ENCODE assay signal across 8 cellular contexts in the genomic region with DNA sequence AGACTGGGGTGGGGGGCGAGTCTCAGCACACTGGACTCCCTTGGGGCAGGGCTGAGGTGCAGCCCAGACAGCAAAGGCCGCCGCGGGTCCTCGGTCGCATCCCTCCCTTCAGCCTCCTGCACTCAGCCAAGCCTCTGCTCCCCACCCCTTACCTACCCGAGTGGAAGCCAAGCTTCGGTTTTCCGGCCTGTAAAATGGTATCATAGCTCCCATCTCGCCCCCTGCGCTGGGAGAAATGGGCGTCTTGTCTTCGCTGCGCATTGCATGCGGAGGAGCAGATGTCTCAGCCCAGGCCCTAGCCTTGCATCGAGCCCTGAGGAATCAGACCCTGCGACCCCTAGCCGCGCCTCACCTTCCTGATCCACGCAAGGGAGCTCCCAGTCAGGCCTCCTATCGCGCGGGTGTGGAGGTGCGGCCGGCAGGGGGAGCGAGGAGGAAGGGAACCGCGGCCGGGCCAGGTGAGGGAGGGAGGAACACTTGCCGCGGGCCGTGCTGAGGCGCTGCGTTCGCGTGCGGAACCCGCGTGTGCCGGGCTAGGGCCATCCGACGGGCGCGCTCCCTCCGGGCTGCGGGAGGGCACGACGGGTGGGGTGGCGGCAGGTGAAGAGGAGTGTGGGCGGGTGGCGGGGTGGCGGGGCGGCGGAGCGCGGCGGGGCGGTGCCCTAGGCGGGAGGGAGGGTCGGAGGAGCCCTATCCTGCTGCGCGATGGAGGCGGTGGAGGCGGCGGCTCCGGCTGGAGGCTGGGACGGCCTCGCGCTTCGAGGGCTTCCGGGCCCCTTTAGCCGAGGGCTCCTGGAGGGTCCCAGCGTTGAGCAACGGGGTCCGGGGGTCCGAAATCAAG. TPM values are rescaled to one million over a fixed set of nuclear protein-coding genes. Genes with fewer than 3 reads are reported as not detected.
DNase-seq lines count a peak whose midpoint lies in the region; ATAC-seq and TF ChIP-seq lines count a peak whose summit lies in the region.

No MANE protein-coding gene starts in this region.

- no peaks in the 10 kb centered on the region for H3K9me3 Mint-ChIP-seq in stimulated activated effector memory CD8-positive, alpha-beta T cell treated with anti-CD3 and anti-CD28 coated beads, Interleukin-12 subunit alpha, Interleukin-12 subunit beta, amount 100 ng/mL, for 72 hours

- TF ChIP-seq POLR2A in lower leg skin (IDR thresholded peaks at IDR 0.05) = no peak

- DNase-seq in BJ (ENCODE audit: low read depth) (no peak), HK-2 (ENCODE audit: unreplicated experiment) (peak; percentile 23), UCSD-AML1 (lab: John Stamatoyannopoulos, UW; ENCODE audit: unreplicated experiment) (peak; percentile 37), brain microvascular endothelial cell (no peak), lower leg skin (ENCODE audit: low spot score in 2 of 2) (peak; percentile 34 to 93), medulla oblongata (ENCODE audit: extremely low spot score) (no peak)
- peak in 1 of 2 donors; percentile 67 for DNase-seq in stimulated activated effector memory CD8-positive, alpha-beta T cell treated with anti-CD3 and anti-CD28 coated beads, Interleukin-12 subunit alpha, Interleukin-12 subunit beta, amount 100 ng/mL, for 72 hours (ENCODE audit: low spot score in 2 of 2)

- no peak overlapping the region for H3K27ac ChIP-seq in brain microvascular endothelial cell

- no peak overlapping the region for H3K27ac Mint-ChIP-seq in stimulated activated effector memory CD8-positive, alpha-beta T cell treated with anti-CD3 and anti-CD28 coated beads, Interleukin-12 subunit alpha, Interleukin-12 subunit beta, amount 100 ng/mL, for 72 hours

- TF ChIP-seq CTCF in BJ (IDR thresholded peaks at IDR 0.05; ENCODE audit: insufficient read depth, low read depth, low read length) = peak; percentile 53
- TF ChIP-seq CTCF in brain microvascular endothelial cell (IDR thresholded peaks at IDR 0.05; ENCODE audit: low read depth, low read length, missing control alignments) = peak; percentile 63
- no peak for TF ChIP-seq CTCF in lower leg skin (IDR thresholded peaks at IDR 0.05)

- H3K36me3 ChIP-seq in BJ (ENCODE audit: control insufficient read depth, insufficient read depth, low read length) (no peaks in the 10 kb centered on the region), brain microvascular endothelial cell (replicated peaks) (no peaks in the 10 kb centered on the region)

- H3K4me3 Mint-ChIP-seq in stimulated activated effector memory CD8-positive, alpha-beta T cell treated with anti-CD3 and anti-CD28 coated beads, Interleukin-12 subunit alpha, Interleukin-12 subunit beta, amount 100 ng/mL, for 72 hours = peak overlapping the region; percentile 58

- peak; percentile 57 for ATAC-seq in stimulated activated effector memory CD8-positive, alpha-beta T cell treated with anti-CD3 and anti-CD28 coated beads, Interleukin-12 subunit alpha, Interleukin-12 subunit beta, amount 100 ng/mL, for 72 hours
- no peak for ATAC-seq in HG02759 (IDR thresholded peaks at IDR 0.05; ENCODE audit: unreplicated experiment)

- no peaks in the 10 kb centered on the region for H3K36me3 Mint-ChIP-seq in stimulated activated effector memory CD8-positive, alpha-beta T cell treated with anti-CD3 and anti-CD28 coated beads, Interleukin-12 subunit alpha, Interleukin-12 subunit beta, amount 100 ng/mL, for 72 hours

- H3K4me3 ChIP-seq in BJ (ENCODE audit: low read depth, low read length) (no peak overlapping the region), brain microvascular endothelial cell (ENCODE audit: low read depth, low read length) (no peak overlapping the region), lower leg skin (ENCODE audit: low read depth, poor library complexity, severe bottlenecking) (no peak overlapping the region)

- intact Hi-C loops in lower leg skin (cut with DNase I; ENCODE audit: low total_unique reads) = no loop called here

- POLR2A ChIA-PET in BJ (lab: Charles Lee) = no interaction called here

- CTCF ChIA-PET in BJ (lab: Yijun Ruan, JAX) = interaction anchor here (0.8 to 4.0 kb wide), 10 partner anchors 10 to 154 kb away, joined by 3 to 22 read pairs (median 3); no protein-coding TSS in a partner anchor

- in situ Hi-C loops in brain microvascular endothelial cell (cut with HindIII; ENCODE audit: low pct_ligation_motif_present, low sequenced_read_pairs) = no loop called here

- H3K27me3 ChIP-seq in BJ (ENCODE audit: control insufficient read depth, insufficient read depth, low read length) = peaks cover 40% of the 10 kb centered on the region
- H3K27me3 ChIP-seq in brain microvascular endothelial cell (replicated peaks) = peaks cover 81% of the 10 kb centered on the region

- H3K4me1 Mint-ChIP-seq in stimulated activated effector memory CD8-positive, alpha-beta T cell treated with anti-CD3 and anti-CD28 coated beads, Interleukin-12 subunit alpha, Interleukin-12 subunit beta, amount 100 ng/mL, for 72 hours = peaks cover 35% of the 10 kb centered on the region

- 5% methylated on average over 30 to 57 of the region's 76 CpGs for WGBS in lower leg skin, 2 donors

RNA-seq across cellular contexts. Expression of a gene that starts 4.1 kb away (rescaled TPM):
- polyA plus RNA-seq in BJ (2011; rRNA removed) = not detected in 2 replicates
- not detected in 2 replicates for polyA minus RNA-seq in BJ (2011; rRNA and poly(A)+ RNA removed)
- 10 to 100 TPM in 1 of 4 donors, 1 to 10 TPM in 3; 1.5 to 14.1 (median 4.9) TPM for total RNA-seq in lower leg skin

RNA-seq across cellular contexts. Expression of a gene that starts 33.2 kb away (rescaled TPM):
- polyA plus RNA-seq in BJ (2011; rRNA removed) = 1.3 and 4.2 TPM in 2 replicates
- polyA minus RNA-seq in BJ (2011; rRNA and poly(A)+ RNA removed) = 0.95 and 1.2 TPM in 2 replicates
- 10 to 100 TPM; 39.8 to 65.1 (median 51.0) TPM for total RNA-seq in lower leg skin

RNA-seq across cellular contexts. Expression of a gene that starts 42.2 kb away (rescaled TPM):
- 21.0 and 38.8 TPM in 2 replicates for polyA plus RNA-seq in BJ (2011; rRNA removed)
- 30.5 and 33.7 TPM in 2 replicates for polyA minus RNA-seq in BJ (2011; rRNA and poly(A)+ RNA removed)
- total RNA-seq in lower leg skin = 100 to 1,000 TPM; 102 to 193 (median 125) TPM

Comparison
In these comparisons a context has a peak if more than half of its experiments do, and no peak if none do; other contexts are left out.
1. DNase-seq: peak in HK-2 (single experiment), UCSD-AML1 (single experiment) and lower leg skin (2 of 2); none in BJ (single experiment), brain microvascular endothelial cell (single experiment) and medulla oblongata (single experiment).
2. CTCF ChIP-seq: peak in BJ (single experiment) and brain microvascular endothelial cell (single experiment); none in lower leg skin (0 of 3).